ENCODE assay signal across 11 cellular contexts in genomic region chrX:148204195-148204594, GRCh38.
DNase-seq lines count a peak whose midpoint lies in the region; ATAC-seq and TF ChIP-seq lines count a peak whose summit lies in the region.
"Had no signal": no experiment of that assay in that cellular context is flagged by ENCODE, and none has a peak within 500 bp of the region (broad histone marks: within the 10 kb centered on the region; RNA-seq: fewer than 3 reads in every experiment).

No MANE protein-coding gene starts in this region.

- H3K9ac ChIP-seq in DND-41 (ENCODE audit: low read depth, low read length) (no peak overlapping the region), Loucy (ENCODE audit: low read depth, low read length, poor library complexity, severe bottlenecking) (no peak overlapping the region), neuronal stem cell (ENCODE audit: low read depth, low read length, poor library complexity) (no peak overlapping the region)

- H3K27me3 ChIP-seq in DND-41 (ENCODE audit: insufficient read depth, low read length, poor library complexity), result no peaks in the 10 kb centered on the region
- no peaks in the 10 kb centered on the region for H3K27me3 ChIP-seq in Loucy (ENCODE audit: insufficient read depth, low read length, poor library complexity, severe bottlenecking)
- no peaks in the 10 kb centered on the region for H3K27me3 ChIP-seq in neuronal stem cell (ENCODE audit: control insufficient read depth in 3 of 3, insufficient read depth in 3 of 3, low read depth in 1 of 3, low read length in 3 of 3)

- H2AFZ ChIP-seq in DND-41 (ENCODE audit: low read depth, low read length) (no peak overlapping the region), Loucy (ENCODE audit: low read length) (peak overlapping the region; percentile 70; the same call in 1 of the 2 replicates), neuronal stem cell (ENCODE audit: low read length) (no peak overlapping the region)

- H4K8ac ChIP-seq in neuronal stem cell (ENCODE audit: low read depth, low read length), result no peak overlapping the region

- no peak overlapping the region for H2BK15ac ChIP-seq in neuronal stem cell (ENCODE audit: low read length)

- H3K4ac ChIP-seq in neuronal stem cell (ENCODE audit: low read length), result no peak overlapping the region

- no peak overlapping the region for H4K91ac ChIP-seq in neuronal stem cell (ENCODE audit: low read depth, low read length, poor library complexity)

- H3K4me2 ChIP-seq in DND-41 (ENCODE audit: insufficient read depth, low read length) (no peak overlapping the region), Loucy (ENCODE audit: low read depth, low read length, poor library complexity, severe bottlenecking) (no peak overlapping the region), neuronal stem cell (ENCODE audit: insufficient read depth, low read length, poor library complexity, severe bottlenecking) (no peak overlapping the region)

- H3K4me3 ChIP-seq in DND-41 (ENCODE audit: low read depth in 1 of 2, low read length in 2 of 2), result no peak overlapping the region
- no peak overlapping the region for H3K4me3 ChIP-seq in Loucy (ENCODE audit: low read length, poor library complexity, severe bottlenecking)
- H3K4me3 ChIP-seq in neuronal stem cell (ENCODE audit: low read length in 2 of 2), result no peak overlapping the region
- H3K4me3 ChIP-seq: HAP-1 had no signal

- H2BK5ac ChIP-seq in neuronal stem cell (ENCODE audit: low read length), result no peak overlapping the region

- no peak overlapping the region for H2BK12ac ChIP-seq in neuronal stem cell (ENCODE audit: low read length)

- ATAC-seq in DND-41 (ENCODE audit: insufficient read depth, low read depth) (peak; percentile 52; the same call in 1 of the 3 replicates), GM19397 (IDR thresholded peaks at IDR 0.05; ENCODE audit: unreplicated experiment) (no peak)
- ATAC-seq: HepG2 had no signal

- no peak overlapping the region for H3K27ac ChIP-seq in DND-41 (ENCODE audit: low read length)
- no peak overlapping the region for H3K27ac ChIP-seq in neuronal stem cell (replicated peaks; ENCODE audit: low read length)

- no peak overlapping the region for H2AK5ac ChIP-seq in neuronal stem cell (ENCODE audit: low read depth, low read length)

- H3K14ac ChIP-seq in neuronal stem cell (ENCODE audit: low read length), result no peak overlapping the region

- no peaks in the 10 kb centered on the region for H3F3A ChIP-seq in Loucy (ENCODE audit: low read depth)

- no peak for TF ChIP-seq CTCF in DND-41 (IDR thresholded peaks at IDR 0.05; ENCODE audit: borderline replicate concordance, extremely low read depth, low read length, poor library complexity, severe bottlenecking)
- TF ChIP-seq CTCF in Loucy (conservative IDR thresholded peaks at IDR 0.05; ENCODE audit: low read length), result no peak

- H3K18ac ChIP-seq in neuronal stem cell (ENCODE audit: low read length), result no peak overlapping the region

- DNase-seq in DND-41, result no peak
- DNase-seq in OCI-M1 (lab: John Stamatoyannopoulos, UW), result peak; percentile 2
- no peak for DNase-seq in nucleus accumbens (lab: John Stamatoyannopoulos, UW)
- no peak for DNase-seq in retina
- no peak for DNase-seq in neuronal stem cell (ENCODE audit: low spot score)
- DNase-seq: CD4-positive, CD25-positive, alpha-beta regulatory T cell; DMS53 had no signal

- peaks cover 5% of the 10 kb centered on the region for H3K9me3 ChIP-seq in DND-41 (ENCODE audit: insufficient read depth, low read length, severe bottlenecking)
- no peaks in the 10 kb centered on the region for H3K9me3 ChIP-seq in Loucy (ENCODE audit: insufficient read depth, low read depth, low read length)
- H3K9me3 ChIP-seq in neuronal stem cell (replicated peaks in 1 of 2; ENCODE audit: control insufficient read depth in 2 of 2, insufficient read depth in 1 of 2, low read depth in 1 of 2, low read length in 2 of 2), result no peaks in the 10 kb centered on the region

- no CpG with 5 or more reads among the region's 1 CpG for WGBS in neuronal stem cell (ENCODE audit: extremely low coverage in 2 of 2, insufficient read length in 2 of 2, insufficient replicate concordance in 1 of 2), 2 donors

- H3K9me2 ChIP-seq in Loucy (replicated peaks; ENCODE audit: low read depth, low read length), result no peaks in the 10 kb centered on the region

- H3K36me3 ChIP-seq in DND-41 (ENCODE audit: insufficient read depth, low read length) (no peaks in the 10 kb centered on the region), Loucy (ENCODE audit: insufficient read depth, low read length) (no peaks in the 10 kb centered on the region), neuronal stem cell (replicated peaks in 1 of 2; ENCODE audit: control insufficient read depth in 2 of 2, insufficient read depth in 2 of 2, low read length in 2 of 2) (no peaks in the 10 kb centered on the region)
- H3K36me3 ChIP-seq: HAP-1 had no signal

- H3K23ac ChIP-seq in neuronal stem cell (ENCODE audit: low read depth, low read length, poor library complexity), result no peak overlapping the region

- H2BK120ac ChIP-seq in neuronal stem cell (ENCODE audit: low read depth, low read length), result no peak overlapping the region

- H3K79me1 ChIP-seq in neuronal stem cell (ENCODE audit: low read depth, low read length), result no peaks in the 10 kb centered on the region

- H3K79me2 ChIP-seq in DND-41 (ENCODE audit: insufficient read depth, low read length) (no peaks in the 10 kb centered on the region), Loucy (ENCODE audit: insufficient read depth, low read length) (no peaks in the 10 kb centered on the region)

- H3K4me1 ChIP-seq in DND-41 (ENCODE audit: insufficient read depth, low read length), result no peaks in the 10 kb centered on the region
- no peaks in the 10 kb centered on the region for H3K4me1 ChIP-seq in Loucy (ENCODE audit: insufficient read depth, low read length, poor library complexity, severe bottlenecking)
- H3K4me1 ChIP-seq in neuronal stem cell (ENCODE audit: control insufficient read depth in 2 of 2, insufficient read depth in 1 of 2, low read depth in 1 of 2, low read length in 2 of 2), result no peaks in the 10 kb centered on the region
- H3K4me1 ChIP-seq: HAP-1 had no signal

- H4K20me1 ChIP-seq in DND-41 (ENCODE audit: insufficient read depth, low read length), result no peaks in the 10 kb centered on the region
- no peaks in the 10 kb centered on the region for H4K20me1 ChIP-seq in Loucy (ENCODE audit: insufficient read depth, low read length, poor library complexity, severe bottlenecking)
